10 cellular contexts compared by ENCODE assay signal in the genomic region with DNA sequence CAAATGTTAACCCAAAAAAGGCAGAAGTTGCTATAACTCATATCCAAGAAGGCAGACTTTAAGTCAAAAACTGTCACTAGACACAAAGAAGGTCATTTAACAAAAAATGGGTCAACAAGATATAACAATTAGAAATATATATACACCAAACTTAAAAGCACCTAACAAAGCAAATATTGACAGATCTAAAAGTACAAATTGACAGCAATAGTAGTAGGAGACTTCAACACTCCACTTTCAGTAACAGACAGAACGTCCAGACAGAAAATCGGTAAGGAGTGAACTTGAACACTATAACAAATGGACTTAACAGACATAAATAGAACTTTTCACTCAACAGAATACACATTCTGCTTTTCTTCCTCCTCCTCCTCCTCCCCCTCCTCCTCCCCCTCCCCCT. TPM values are rescaled to one million over a fixed set of nuclear protein-coding genes. Genes with fewer than 3 reads are reported as not detected.
A peak's percentile ranks its signal among the peaks of the same experiment; 100 is the strongest.
DNase-seq lines count a peak whose midpoint lies in the region; ATAC-seq and TF ChIP-seq lines count a peak whose summit lies in the region.
"Had no signal": no experiment of that assay in that cellular context is flagged by ENCODE, and none has a peak within 500 bp of the region (broad histone marks: within the 10 kb centered on the region; RNA-seq: fewer than 3 reads in every experiment).

No MANE protein-coding gene starts in this region.

- H3K4me1 ChIP-seq in CD8-positive, alpha-beta memory T cell (ENCODE audit: insufficient read depth, low read length): peaks cover 4% of the 10 kb centered on the region
- peaks cover 33% of the 10 kb centered on the region for H3K4me1 ChIP-seq in GM23338 (ENCODE audit: insufficient read depth)
- peaks cover 0 to 10% of the 10 kb centered on the region in 2 donors for H3K4me1 ChIP-seq in naive thymus-derived CD4-positive, alpha-beta T cell (ENCODE audit: control insufficient read depth in 2 of 2, insufficient read depth in 2 of 2, low read length in 2 of 2)

- no peaks in the 10 kb centered on the region for H3K79me2 ChIP-seq in GM23338 (replicated peaks; ENCODE audit: insufficient read depth)
- H3K79me2 ChIP-seq in SU-DHL-6 (ENCODE audit: insufficient read depth, low read length): no peaks in the 10 kb centered on the region

- H4K20me1 ChIP-seq in GM23338 (replicated peaks; ENCODE audit: insufficient read depth): no peaks in the 10 kb centered on the region
- H4K20me1 ChIP-seq in SU-DHL-6 (ENCODE audit: low read depth, low read length): no peaks in the 10 kb centered on the region

- no peaks in the 10 kb centered on the region for H3K36me3 ChIP-seq in CD8-positive, alpha-beta memory T cell (ENCODE audit: insufficient read depth, low read length)
- H3K36me3 ChIP-seq in GM23338 (ENCODE audit: insufficient read depth) (no peaks in the 10 kb centered on the region; the same call in 1 of the 2 replicates), SU-DHL-6 (ENCODE audit: low read length) (no peaks in the 10 kb centered on the region)
- no peaks in the 10 kb centered on the region for H3K36me3 ChIP-seq in naive thymus-derived CD4-positive, alpha-beta T cell (ENCODE audit: control insufficient read depth in 2 of 3, insufficient read depth in 3 of 3, low read length in 3 of 3)
- H3K36me3 ChIP-seq: thyroid gland had no signal

- no peaks in the 10 kb centered on the region for H3F3A ChIP-seq in GM23338 (replicated peaks; ENCODE audit: low read depth)
- peaks cover 22% of the 10 kb centered on the region for H3F3A ChIP-seq in SU-DHL-6 (ENCODE audit: insufficient read depth)

- peaks cover 17 to 25% (median 19%) of the 10 kb centered on the region in 3 donors for H3K4me1 Mint-ChIP-seq in CD8-positive, alpha-beta memory T cell
- peaks cover 30% of the 10 kb centered on the region for H3K4me1 Mint-ChIP-seq in GM23338
- peaks cover 5 to 27% (median 24%) of the 10 kb centered on the region in 7 donors for H3K4me1 Mint-ChIP-seq in naive thymus-derived CD4-positive, alpha-beta T cell
- H3K4me1 Mint-ChIP-seq in activated CD4-positive, alpha-beta memory T cell treated with anti-CD3 and anti-CD28 coated beads, Interleukin-2, amount 10 ng/mL, durations not matched to agents 7 days and 5 days: peaks cover 33% of the 10 kb centered on the region

- no peaks in the 10 kb centered on the region for H3K9me3 ChIP-seq in CD8-positive, alpha-beta memory T cell (ENCODE audit: low read length)
- no peaks in the 10 kb centered on the region for H3K9me3 ChIP-seq in SU-DHL-6 (ENCODE audit: insufficient read depth, low read length)
- peaks cover 0 to 9% (median 0%) of the 10 kb centered on the region in 3 experiments for H3K9me3 ChIP-seq in naive thymus-derived CD4-positive, alpha-beta T cell (ENCODE audit: control insufficient read depth in 2 of 3, low read length in 3 of 3)
- H3K9me3 ChIP-seq: thyroid gland had no signal

- TF ChIP-seq CTCF in GM23338 (conservative IDR thresholded peaks at IDR 0.05; ENCODE audit: low read depth in 2 of 2) (no peak), SU-DHL-6 (IDR thresholded peaks at IDR 0.05; ENCODE audit: insufficient read depth, low read length, poor library complexity, severe bottlenecking) (no peak)

- H2AFZ ChIP-seq in GM23338: no peak overlapping the region
- peak overlapping the region; percentile 42 for H2AFZ ChIP-seq in SU-DHL-6 (ENCODE audit: low read depth, low read length, severe bottlenecking)

- peaks cover 1 to 19% (median 3%) of the 10 kb centered on the region in 3 donors for H3K36me3 Mint-ChIP-seq in CD8-positive, alpha-beta memory T cell
- H3K36me3 Mint-ChIP-seq in GM23338 (ENCODE audit: low read depth): peaks cover 16% of the 10 kb centered on the region
- H3K36me3 Mint-ChIP-seq in naive thymus-derived CD4-positive, alpha-beta T cell: peaks cover 5 to 19% (median 11%) of the 10 kb centered on the region in 5 donors
- peaks cover 14% of the 10 kb centered on the region for H3K36me3 Mint-ChIP-seq in activated CD4-positive, alpha-beta memory T cell treated with anti-CD3 and anti-CD28 coated beads, Interleukin-2, amount 10 ng/mL, durations not matched to agents 7 days and 5 days (ENCODE audit: low read depth)

- ATAC-seq in GM23338 (no peak), HG03159 (IDR thresholded peaks at IDR 0.05; ENCODE audit: unreplicated experiment) (no peak)
- ATAC-seq in naive thymus-derived CD4-positive, alpha-beta T cell: no peak

- peak overlapping the region in 5 of 7 donors; percentile 29 to 91 (median 82) for H3K4me3 Mint-ChIP-seq in CD8-positive, alpha-beta memory T cell
- H3K4me3 Mint-ChIP-seq in GM23338: peak overlapping the region; percentile 77
- H3K4me3 Mint-ChIP-seq in naive thymus-derived CD4-positive, alpha-beta T cell: peak overlapping the region in 8 of 10 donors; percentile 15 to 85 (median 83)
- H3K4me3 Mint-ChIP-seq in activated CD4-positive, alpha-beta memory T cell treated with anti-CD3 and anti-CD28 coated beads, Interleukin-2, amount 10 ng/mL, durations not matched to agents 7 days and 5 days: no peak overlapping the region

- peaks cover 0 to 3% of the 10 kb centered on the region in 2 donors for H3K27me3 Mint-ChIP-seq in CD8-positive, alpha-beta memory T cell
- no peaks in the 10 kb centered on the region for H3K27me3 Mint-ChIP-seq in GM23338 (ENCODE audit: insufficient read depth, low read depth, poor library complexity)
- H3K27me3 Mint-ChIP-seq in naive thymus-derived CD4-positive, alpha-beta T cell: peaks cover 0 to 3% (median 0%) of the 10 kb centered on the region in 5 donors
- peaks cover 3% of the 10 kb centered on the region for H3K27me3 Mint-ChIP-seq in activated CD4-positive, alpha-beta memory T cell treated with anti-CD3 and anti-CD28 coated beads, Interleukin-2, amount 10 ng/mL, durations not matched to agents 7 days and 5 days
- H3K27me3 Mint-ChIP-seq: activated CD4-positive, alpha-beta memory T cell treated with anti-CD3 and anti-CD28 coated beads for 36 hours had no signal

- peak overlapping the region; percentile 34; the same call in 1 of the 2 replicates for H3K9ac ChIP-seq in SU-DHL-6 (ENCODE audit: low read length)

- peak overlapping the region; percentile 70 for H3K4me2 ChIP-seq in GM23338
- peak overlapping the region; percentile 77 for H3K4me2 ChIP-seq in SU-DHL-6 (ENCODE audit: low read depth, low read length, poor library complexity, severe bottlenecking)

- no peaks in the 10 kb centered on the region for H3K9me2 ChIP-seq in GM23338 (ENCODE audit: insufficient read depth)
- no peaks in the 10 kb centered on the region for H3K9me2 ChIP-seq in SU-DHL-6 (replicated peaks; ENCODE audit: insufficient read depth, low read length)

- H3K27me3 ChIP-seq in CD8-positive, alpha-beta memory T cell (ENCODE audit: insufficient read depth, low read length, poor library complexity, severe bottlenecking): no peaks in the 10 kb centered on the region
- no peaks in the 10 kb centered on the region for H3K27me3 ChIP-seq in GM23338 (ENCODE audit: insufficient read depth)
- no peaks in the 10 kb centered on the region for H3K27me3 ChIP-seq in SU-DHL-6 (ENCODE audit: low read length)
- no peaks in the 10 kb centered on the region for H3K27me3 ChIP-seq in naive thymus-derived CD4-positive, alpha-beta T cell (ENCODE audit: control insufficient read depth in 2 of 2, insufficient read depth in 2 of 2, low read length in 2 of 2)
- H3K27me3 ChIP-seq: thyroid gland had no signal

- POLR2A ChIA-PET in CD8-positive, alpha-beta memory T cell (lab: Charles Lee): no interaction called here
- POLR2A ChIA-PET in naive thymus-derived CD4-positive, alpha-beta T cell (lab: Charles Lee): interaction anchor here (1.0 to 2.1 kb wide), 3 partner anchors 18 to 184 kb away, joined by 3 to 14 read pairs (median 8); a partner anchor contains a TSS
- POLR2A ChIA-PET in activated CD4-positive, alpha-beta memory T cell treated with anti-CD3 and anti-CD28 coated beads, Interleukin-2, amount 10 ng/mL, durations not matched to agents 7 days and 5 days (lab: Charles Lee): interaction anchor here (1.2 to 1.8 kb wide), 2 partner anchors 24 to 40 kb away, joined by 4 to 17 read pairs; a partner anchor contains a TSS

- peak overlapping the region in 2 of 8 donors; percentile 88 to 89 for H3K27ac Mint-ChIP-seq in CD8-positive, alpha-beta memory T cell
- H3K27ac Mint-ChIP-seq in GM23338: peak overlapping the region; percentile 93
- peak overlapping the region in 5 of 9 donors; percentile 31 to 89 (median 82) for H3K27ac Mint-ChIP-seq in naive thymus-derived CD4-positive, alpha-beta T cell
- no peak overlapping the region for H3K27ac Mint-ChIP-seq in activated CD4-positive, alpha-beta memory T cell treated with anti-CD3 and anti-CD28 coated beads, Interleukin-2, amount 10 ng/mL, durations not matched to agents 7 days and 5 days

- CTCF ChIA-PET in CD8-positive, alpha-beta memory T cell (lab: Charles Lee): no interaction called here
- CTCF ChIA-PET in naive thymus-derived CD4-positive, alpha-beta T cell (lab: Charles Lee): no interaction called here
- CTCF ChIA-PET in activated CD4-positive, alpha-beta memory T cell treated with anti-CD3 and anti-CD28 coated beads, Interleukin-2, amount 10 ng/mL, durations not matched to agents 7 days and 5 days (lab: Charles Lee): interaction anchor here (3.8 kb wide), 1 partner anchor 12 kb away, joined by 25 read pairs; no protein-coding TSS in a partner anchor

- H3K9me3 Mint-ChIP-seq in CD8-positive, alpha-beta memory T cell: peaks cover 5 to 13% (median 8%) of the 10 kb centered on the region in 5 donors
- H3K9me3 Mint-ChIP-seq in GM23338: peaks cover 17% of the 10 kb centered on the region
- H3K9me3 Mint-ChIP-seq in naive thymus-derived CD4-positive, alpha-beta T cell: peaks cover 5 to 36% (median 9%) of the 10 kb centered on the region in 11 donors
- peaks cover 6% of the 10 kb centered on the region for H3K9me3 Mint-ChIP-seq in activated CD4-positive, alpha-beta memory T cell treated with anti-CD3 and anti-CD28 coated beads, Interleukin-2, amount 10 ng/mL, durations not matched to agents 7 days and 5 days

- H3K27ac ChIP-seq in CD8-positive, alpha-beta memory T cell (ENCODE audit: low read depth, low read length): no peak overlapping the region
- H3K27ac ChIP-seq in GM23338 (ENCODE audit: low read depth) (peak overlapping the region; percentile 95), SU-DHL-6 (ENCODE audit: low read depth, low read length) (peak overlapping the region; percentile 86)
- no peak overlapping the region for H3K27ac ChIP-seq in naive thymus-derived CD4-positive, alpha-beta T cell (ENCODE audit: low read depth, low read length)
- H3K27ac ChIP-seq: thyroid gland had no signal

- intact Hi-C loops in naive thymus-derived CD4-positive, alpha-beta T cell (cut with micrococcal nuclease): no loop called here

- H3K4me3 ChIP-seq in CD8-positive, alpha-beta memory T cell (ENCODE audit: low read length): no peak overlapping the region
- H3K4me3 ChIP-seq in GM23338 (peak overlapping the region; percentile 76), SU-DHL-6 (ENCODE audit: insufficient read depth, low read length, poor library complexity, severe bottlenecking) (peak overlapping the region; percentile 42)
- no peak overlapping the region for H3K4me3 ChIP-seq in naive thymus-derived CD4-positive, alpha-beta T cell (ENCODE audit: low read length)

- no peak for DNase-seq in CD8-positive, alpha-beta memory T cell
- DNase-seq in GM23338 (ENCODE audit: low spot score): no peak
- no peak for DNase-seq in naive thymus-derived CD4-positive, alpha-beta T cell
- DNase-seq in activated CD4-positive, alpha-beta memory T cell treated with anti-CD3 and anti-CD28 coated beads, Interleukin-2, amount 10 ng/mL, durations not matched to agents 7 days and 5 days: no peak
- DNase-seq in dedifferentiated amniotic fluid mesenchymal stem cell (ENCODE audit: extremely low spot score): no peak
- DNase-seq: NCI-H187 treated with DMSO at 0.1 percent for 48 hours had no signal

RNA-seq across cellular contexts. Expression of a gene that starts 40.9 kb away (rescaled TPM):
- under 1 TPM; 0.20 to 0.47 TPM for total RNA-seq in CD8-positive, alpha-beta memory T cell
- not detected for polyA plus RNA-seq in CD8-positive, alpha-beta memory T cell
- 0.35 and 0.63 TPM in 2 replicates for total RNA-seq in GM23338 (2014; rRNA removed; shearing (Covaris generic))
- polyA plus RNA-seq in GM23338 (2016; fragmentation: Nextera tagmentation; extraction: Ambion mirVana): 0.14 and 0.18 TPM in 2 replicates
- under 1 TPM in 2 of 5 experiments, not detected in 3; 0.20 to 0.42 TPM for total RNA-seq in naive thymus-derived CD4-positive, alpha-beta T cell
- not detected for polyA plus RNA-seq in naive thymus-derived CD4-positive, alpha-beta T cell
- total RNA-seq in activated CD4-positive, alpha-beta memory T cell treated with anti-CD3 and anti-CD28 coated beads, Interleukin-2, amount 10 ng/mL, durations not matched to agents 7 days and 5 days: under 1 TPM; 0.35 to 0.63 TPM

RNA-seq across cellular contexts. Expression of a gene that starts 41.9 kb away (rescaled TPM):
- total RNA-seq in CD8-positive, alpha-beta memory T cell: 10 to 100 TPM; 22.6 to 22.8 TPM
- 9.1 TPM for polyA plus RNA-seq in CD8-positive, alpha-beta memory T cell
- total RNA-seq in GM23338 (2014; rRNA removed; shearing (Covaris generic)): 23.4 and 32.1 TPM in 2 replicates
- polyA plus RNA-seq in GM23338 (2016; fragmentation: Nextera tagmentation; extraction: Ambion mirVana): 40.2 and 46.0 TPM in 2 replicates
- 10 to 100 TPM in 3 of 5 experiments, 1 to 10 TPM in 2; 5.6 to 14.0 (median 12.7) TPM for total RNA-seq in naive thymus-derived CD4-positive, alpha-beta T cell
- polyA plus RNA-seq in naive thymus-derived CD4-positive, alpha-beta T cell: 1 to 10 TPM; 5.3 to 8.8 TPM
- total RNA-seq in activated CD4-positive, alpha-beta memory T cell treated with anti-CD3 and anti-CD28 coated beads, Interleukin-2, amount 10 ng/mL, durations not matched to agents 7 days and 5 days: 10 to 100 TPM; 18.0 to 19.6 TPM

Comparison
In these comparisons a context has a peak if more than half of its experiments do, and no peak if none do; other contexts are left out.
1. H3K27ac ChIP-seq: peak in GM23338 (single experiment) and SU-DHL-6 (single experiment); none in CD8-positive, alpha-beta memory T cell (single experiment) and naive thymus-derived CD4-positive, alpha-beta T cell (single experiment).
2. H3K4me3 ChIP-seq: peak in GM23338 (single experiment) and SU-DHL-6 (single experiment); none in CD8-positive, alpha-beta memory T cell (single experiment) and naive thymus-derived CD4-positive, alpha-beta T cell (single experiment).